Comparison of ENCODE assay signal across 22 cellular contexts in genomic region chr7:116971869-116972268, GRCh38.
"Had no signal": no experiment of that assay in that cellular context is flagged by ENCODE, and none has a peak within 500 bp of the region (broad histone marks: within the 10 kb centered on the region; RNA-seq: fewer than 3 reads in every experiment).

No MANE protein-coding gene starts in this region.

- H3K4me1 ChIP-seq: esophagus squamous epithelium had no signal

- H3K9me3 ChIP-seq: esophagus squamous epithelium, gastroesophageal sphincter, heart left ventricle, spleen, thoracic aorta, upper lobe of right lung had no signal

- DNase-seq: activated B cell treated with CpG ODN at 0.5 μM for 24 hours; activated CD4-positive, alpha-beta memory T cell treated with anti-CD3 and anti-CD28 coated beads, Interleukin-2, amount 10 ng/mL, durations not matched to agents 7 days and 5 days; activated CD4-positive, alpha-beta T cell treated with anti-CD3 and anti-CD28 coated beads for 4 hours; activated gamma-delta T cell; activated naive CD4-positive, alpha-beta T cell treated with anti-CD3 and anti-CD28 coated beads, Interleukin-2, amount 50 U/mL, for 16 hours; aorta; effector memory CD8-positive, alpha-beta T cell; esophagus squamous epithelium; heart left ventricle; naive thymus-derived CD4-positive, alpha-beta T cell; spleen; stimulated activated CD4-positive, alpha-beta T cell treated with anti-CD3 and anti-CD28 coated beads, Interleukin-4, amount 100 ng/mL, for 1 hour; stimulated activated naive CD4-positive, alpha-beta T cell; T-helper 9 cell; upper lobe of right lung had no signal

- H3K36me3 ChIP-seq: gastroesophageal sphincter, heart left ventricle, spleen, thoracic aorta had no signal

- H3K4me3 ChIP-seq: esophagus squamous epithelium, gastroesophageal sphincter, heart left ventricle, lung, spleen, thoracic aorta, upper lobe of right lung had no signal

- H3K27ac Mint-ChIP-seq: activated B cell treated with CpG ODN at 0.5 μM for 24 hours; activated CD4-positive, alpha-beta memory T cell treated with anti-CD3 and anti-CD28 coated beads, Interleukin-2, amount 10 ng/mL, durations not matched to agents 7 days and 5 days; activated T-helper 1 cell treated with anti-CD3 and anti-CD28 coated beads, Interleukin-12 subunit alpha, Interleukin-12 subunit beta, Interleukin-2, Interleukin-4 antibody, amounts not matched to agents 30 ng/mL and 10 ng/mL and 1 ng/mL, durations not matched to agents 14 hours and 24 hours and 36 hours; brain; effector memory CD8-positive, alpha-beta T cell; naive thymus-derived CD4-positive, alpha-beta T cell; progenitor cell of endocrine pancreas had no signal

- H3K27me3 ChIP-seq: esophagus squamous epithelium, gastroesophageal sphincter, heart left ventricle, spleen, upper lobe of right lung had no signal

- H3K27ac ChIP-seq: esophagus squamous epithelium, gastroesophageal sphincter, heart left ventricle, spleen, thoracic aorta, upper lobe of right lung had no signal

- H3K9me3 Mint-ChIP-seq: activated B cell treated with CpG ODN at 0.5 μM for 24 hours; activated CD4-positive, alpha-beta memory T cell treated with anti-CD3 and anti-CD28 coated beads, Interleukin-2, amount 10 ng/mL, durations not matched to agents 7 days and 5 days; activated T-helper 1 cell treated with anti-CD3 and anti-CD28 coated beads, Interleukin-12 subunit alpha, Interleukin-12 subunit beta, Interleukin-2, Interleukin-4 antibody, amounts not matched to agents 30 ng/mL and 10 ng/mL and 1 ng/mL, durations not matched to agents 14 hours and 24 hours and 36 hours; central memory CD8-positive, alpha-beta T cell; effector memory CD8-positive, alpha-beta T cell; naive thymus-derived CD4-positive, alpha-beta T cell had no signal

- ATAC-seq: effector memory CD8-positive, alpha-beta T cell; gastroesophageal sphincter; heart left ventricle; naive thymus-derived CD4-positive, alpha-beta T cell; upper lobe of right lung had no signal

- H3K4me3 Mint-ChIP-seq: activated B cell treated with CpG ODN at 0.5 μM for 24 hours; activated CD4-positive, alpha-beta memory T cell treated with anti-CD3 and anti-CD28 coated beads, Interleukin-2, amount 10 ng/mL, durations not matched to agents 7 days and 5 days; activated T-helper 1 cell treated with anti-CD3 and anti-CD28 coated beads, Interleukin-12 subunit alpha, Interleukin-12 subunit beta, Interleukin-2, Interleukin-4 antibody, amounts not matched to agents 30 ng/mL and 10 ng/mL and 1 ng/mL, durations not matched to agents 14 hours and 24 hours and 36 hours; brain; central memory CD8-positive, alpha-beta T cell; effector memory CD8-positive, alpha-beta T cell; naive thymus-derived CD4-positive, alpha-beta T cell had no signal

- H3K27me3 Mint-ChIP-seq: activated B cell treated with CpG ODN at 0.5 μM for 24 hours; activated CD4-positive, alpha-beta memory T cell treated with anti-CD3 and anti-CD28 coated beads, Interleukin-2, amount 10 ng/mL, durations not matched to agents 7 days and 5 days; brain; central memory CD8-positive, alpha-beta T cell; effector memory CD8-positive, alpha-beta T cell; progenitor cell of endocrine pancreas had no signal
